ENCODE assay signal across 25 cellular contexts in genomic region chr19:5115351-5115750, GRCh38.
DNase-seq lines count a peak whose midpoint lies in the region; ATAC-seq and TF ChIP-seq lines count a peak whose summit lies in the region.
"Had no signal": no experiment of that assay in that cellular context is flagged by ENCODE, and none has a peak within 500 bp of the region (broad histone marks: within the 10 kb centered on the region; RNA-seq: fewer than 3 reads in every experiment).

No MANE protein-coding gene starts in this region.

- ATAC-seq in WTC11: no peak
- ATAC-seq: activated CD4-positive, CD25-positive, alpha-beta regulatory T cell treated with anti-CD3 and anti-CD28 coated beads, Interleukin-2, amount 50 U/mL, for 24 hours; activated T-cell treated with anti-CD3 and anti-CD28 coated beads, Interleukin-2, amount 50 U/mL, for 72 hours; K562; left colon had no signal

- H3K27ac ChIP-seq in HUES48 (ENCODE audit: low read depth, low read length) (peak overlapping the region; percentile 61), iPS-18a (ENCODE audit: low read length) (no peak overlapping the region)
- H3K27ac ChIP-seq: C4-2B, RWPE1 had no signal

- H3K36me3 Mint-ChIP-seq in WTC11 (peaks cover 26% of the 10 kb centered on the region), progenitor cell of endocrine pancreas (ENCODE audit: insufficient read depth) (peaks cover 21% of the 10 kb centered on the region)

- H3K9ac ChIP-seq in HUES48 (ENCODE audit: low read depth, low read length) (no peak overlapping the region), iPS-18a (ENCODE audit: low read length) (peak overlapping the region; percentile 22)
- H3K9ac ChIP-seq: SK-N-SH had no signal

- DNase-seq in WTC11 (ENCODE audit: low spot score) (no peak), progenitor cell of endocrine pancreas (ENCODE audit: low spot score, unreplicated experiment) (no peak), AG20443 (ENCODE audit: low spot score) (no peak), GM03348 (ENCODE audit: low spot score) (no peak)
- DNase-seq in central memory CD4-positive, alpha-beta T cell: no peak
- DNase-seq: activated CD4-positive, alpha-beta memory T cell treated with anti-CD3 and anti-CD28 coated beads for 36 hours; activated T-cell treated with anti-CD3 and anti-CD28 coated beads, Interleukin-2, amount 50 U/mL, for 72 hours; foreskin melanocyte; hippocampal formation; immature natural killer cell; left colon; NCI-H1092; NCI-H1694; NCI-H510A; OCI-M1; SK-N-SH; stimulated activated naive CD4-positive, alpha-beta T cell had no signal

- H3K4me3 ChIP-seq in HUES48 (ENCODE audit: low read depth, low read length) (no peak overlapping the region), iPS-18a (ENCODE audit: low read length) (no peak overlapping the region)
- H3K4me3 ChIP-seq: K562 had no signal

- H3K27me3 Mint-ChIP-seq in WTC11 (ENCODE audit: low read depth) (no peaks in the 10 kb centered on the region), progenitor cell of endocrine pancreas (no peaks in the 10 kb centered on the region)
- H3K27me3 Mint-ChIP-seq: activated CD4-positive, alpha-beta memory T cell treated with anti-CD3 and anti-CD28 coated beads for 36 hours; type B pancreatic cell had no signal

- H3K9me3 Mint-ChIP-seq in WTC11: peaks cover 9% of the 10 kb centered on the region
- no peaks in the 10 kb centered on the region for H3K9me3 Mint-ChIP-seq in progenitor cell of endocrine pancreas (ENCODE audit: low read depth)
- H3K9me3 Mint-ChIP-seq: activated T-cell treated with anti-CD3 and anti-CD28 coated beads, Interleukin-2, amount 50 U/mL, for 72 hours; immature natural killer cell; T-helper 1 cell treated with Interleukin-12 subunit alpha and Interleukin-12 subunit beta and Interleukin-4 antibody, amounts not matched to agents 30 μg/mL and 1 μg/mL, for 36 hours; type B pancreatic cell had no signal

- POLR2A ChIA-PET in WTC11 (lab: Charles Lee): no interaction called here

- peak overlapping the region; percentile 86 for H3K27ac Mint-ChIP-seq in WTC11
- H3K27ac Mint-ChIP-seq in progenitor cell of endocrine pancreas: peak overlapping the region; percentile 40
- H3K27ac Mint-ChIP-seq: activated CD4-positive, alpha-beta memory T cell treated with anti-CD3 and anti-CD28 coated beads for 36 hours; activated T-cell treated with anti-CD3 and anti-CD28 coated beads, Interleukin-2, amount 50 U/mL, for 72 hours; immature natural killer cell; T-helper 1 cell treated with Interleukin-12 subunit alpha and Interleukin-12 subunit beta and Interleukin-4 antibody, amounts not matched to agents 30 μg/mL and 1 μg/mL, for 36 hours; type B pancreatic cell had no signal

- peaks cover 24% of the 10 kb centered on the region for H3K4me1 ChIP-seq in HUES48 (ENCODE audit: control insufficient read depth, insufficient read depth, low read length)
- peaks cover 32% of the 10 kb centered on the region for H3K4me1 ChIP-seq in iPS-18a (ENCODE audit: control insufficient read depth, low read depth, low read length)

- H3K9me3 ChIP-seq in HUES48 (ENCODE audit: control insufficient read depth, insufficient read depth, low read length): no peaks in the 10 kb centered on the region
- no peaks in the 10 kb centered on the region for H3K9me3 ChIP-seq in iPS-18a (ENCODE audit: control insufficient read depth, low read depth, low read length)
- H3K9me3 ChIP-seq: SK-N-SH had no signal

- CTCF ChIA-PET in WTC11 (lab: Charles Lee): interaction anchor here (0.5 to 5.9 kb wide), 9 partner anchors 13 to 242 kb away, joined by 3 to 36 read pairs (median 8); no protein-coding TSS in a partner anchor

- H3K36me3 ChIP-seq in HUES48 (ENCODE audit: control insufficient read depth, insufficient read depth, low read length) (peaks cover 11% of the 10 kb centered on the region; the same call in 1 of the 2 replicates), iPS-18a (ENCODE audit: control insufficient read depth, low read depth, low read length) (no peaks in the 10 kb centered on the region)

- H3K4me1 Mint-ChIP-seq in WTC11: peaks cover 26% of the 10 kb centered on the region
- H3K4me1 Mint-ChIP-seq in progenitor cell of endocrine pancreas (ENCODE audit: low read depth): peaks cover 3% of the 10 kb centered on the region
- H3K4me1 Mint-ChIP-seq: immature natural killer cell had no signal

- no peaks in the 10 kb centered on the region for H3K27me3 ChIP-seq in HUES48 (ENCODE audit: control insufficient read depth, insufficient read depth, low read length)
- no peaks in the 10 kb centered on the region for H3K27me3 ChIP-seq in iPS-18a (ENCODE audit: control insufficient read depth, insufficient read depth, low read length)

- no peak for TF ChIP-seq CTCF in WTC11 (IDR thresholded peaks at IDR 0.05)
- TF ChIP-seq CTCF in progenitor cell of endocrine pancreas (IDR thresholded peaks at IDR 0.05; ENCODE audit: unreplicated experiment): no peak

- no peak overlapping the region for H3K4me3 Mint-ChIP-seq in WTC11
- H3K4me3 Mint-ChIP-seq in progenitor cell of endocrine pancreas (ENCODE audit: low read depth): no peak overlapping the region
- H3K4me3 Mint-ChIP-seq: activated CD4-positive, alpha-beta memory T cell treated with anti-CD3 and anti-CD28 coated beads for 36 hours; activated T-cell treated with anti-CD3 and anti-CD28 coated beads, Interleukin-2, amount 50 U/mL, for 72 hours; immature natural killer cell; T-helper 1 cell treated with Interleukin-12 subunit alpha and Interleukin-12 subunit beta and Interleukin-4 antibody, amounts not matched to agents 30 μg/mL and 1 μg/mL, for 36 hours; type B pancreatic cell had no signal

TF ChIP-seq in WTC11, 78 proteins besides CTCF, POLR2A, EP300 and RAD21 (continues in another document):
- TF ChIP-seq IRF1 (CRISPR knock-in tag; IDR thresholded peaks at IDR 0.05) (no peak), ZSCAN18 (CRISPR knock-in tag; IDR thresholded peaks at IDR 0.05) (no peak), ATF1 (CRISPR knock-in tag; IDR thresholded peaks at IDR 0.05) (no peak), ZNF263 (CRISPR knock-in tag; IDR thresholded peaks at IDR 0.05; ENCODE audit: low read depth) (no peak), ZNF423 (CRISPR knock-in tag; IDR thresholded peaks at IDR 0.05) (no peak), NFYB (CRISPR knock-in tag; conservative IDR thresholded peaks at IDR 0.05; ENCODE audit: low read depth) (no peak)
- TF ChIP-seq, protein P1, sequence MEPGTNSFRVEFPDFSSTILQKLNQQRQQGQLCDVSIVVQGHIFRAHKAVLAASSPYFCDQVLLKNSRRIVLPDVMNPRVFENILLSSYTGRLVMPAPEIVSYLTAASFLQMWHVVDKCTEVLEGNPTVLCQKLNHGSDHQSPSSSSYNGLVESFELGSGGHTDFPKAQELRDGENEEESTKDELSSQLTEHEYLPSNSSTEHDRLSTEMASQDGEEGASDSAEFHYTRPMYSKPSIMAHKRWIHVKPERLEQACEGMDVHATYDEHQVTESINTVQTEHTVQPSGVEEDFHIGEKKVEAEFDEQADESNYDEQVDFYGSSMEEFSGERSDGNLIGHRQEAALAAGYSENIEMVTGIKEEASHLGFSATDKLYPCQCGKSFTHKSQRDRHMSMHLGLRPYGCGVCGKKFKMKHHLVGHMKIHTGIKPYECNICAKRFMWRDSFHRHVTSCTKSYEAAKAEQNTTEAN (CRISPR knock-in tag; IDR thresholded peaks at IDR 0.05): no peak
- TF ChIP-seq, protein P2, sequence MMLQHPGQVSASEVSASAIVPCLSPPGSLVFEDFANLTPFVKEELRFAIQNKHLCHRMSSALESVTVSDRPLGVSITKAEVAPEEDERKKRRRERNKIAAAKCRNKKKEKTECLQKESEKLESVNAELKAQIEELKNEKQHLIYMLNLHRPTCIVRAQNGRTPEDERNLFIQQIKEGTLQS (CRISPR knock-in tag; conservative IDR thresholded peaks at IDR 0.05): no peak
- TF ChIP-seq, protein P3, sequence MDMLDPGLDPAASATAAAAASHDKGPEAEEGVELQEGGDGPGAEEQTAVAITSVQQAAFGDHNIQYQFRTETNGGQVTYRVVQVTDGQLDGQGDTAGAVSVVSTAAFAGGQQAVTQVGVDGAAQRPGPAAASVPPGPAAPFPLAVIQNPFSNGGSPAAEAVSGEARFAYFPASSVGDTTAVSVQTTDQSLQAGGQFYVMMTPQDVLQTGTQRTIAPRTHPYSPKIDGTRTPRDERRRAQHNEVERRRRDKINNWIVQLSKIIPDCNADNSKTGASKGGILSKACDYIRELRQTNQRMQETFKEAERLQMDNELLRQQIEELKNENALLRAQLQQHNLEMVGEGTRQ (CRISPR knock-in tag; IDR thresholded peaks at IDR 0.05): no peak
- TF ChIP-seq, protein P4, sequence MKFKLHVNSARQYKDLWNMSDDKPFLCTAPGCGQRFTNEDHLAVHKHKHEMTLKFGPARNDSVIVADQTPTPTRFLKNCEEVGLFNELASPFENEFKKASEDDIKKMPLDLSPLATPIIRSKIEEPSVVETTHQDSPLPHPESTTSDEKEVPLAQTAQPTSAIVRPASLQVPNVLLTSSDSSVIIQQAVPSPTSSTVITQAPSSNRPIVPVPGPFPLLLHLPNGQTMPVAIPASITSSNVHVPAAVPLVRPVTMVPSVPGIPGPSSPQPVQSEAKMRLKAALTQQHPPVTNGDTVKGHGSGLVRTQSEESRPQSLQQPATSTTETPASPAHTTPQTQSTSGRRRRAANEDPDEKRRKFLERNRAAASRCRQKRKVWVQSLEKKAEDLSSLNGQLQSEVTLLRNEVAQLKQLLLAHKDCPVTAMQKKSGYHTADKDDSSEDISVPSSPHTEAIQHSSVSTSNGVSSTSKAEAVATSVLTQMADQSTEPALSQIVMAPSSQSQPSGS (CRISPR knock-in tag; IDR thresholded peaks at IDR 0.05; ENCODE audit: borderline replicate concordance, low read depth): no peak
